In genomic region chr3:195080571-195081141, GRCh38 we compare ENCODE assay signal across 13 cellular contexts.
DNase-seq lines count a peak whose midpoint lies in the region; ATAC-seq and TF ChIP-seq lines count a peak whose summit lies in the region.
"Had no signal": no experiment of that assay in that cellular context is flagged by ENCODE, and none has a peak within 500 bp of the region (broad histone marks: within the 10 kb centered on the region; RNA-seq: fewer than 3 reads in every experiment).

No MANE protein-coding gene starts in this region.

- H2BK120ac ChIP-seq in mesendoderm (ENCODE audit: low read depth, low read length), result no peak overlapping the region

- peak overlapping the region; percentile 64 to 95 (median 83) for H3K4me2 ChIP-seq in BLaER1 treated with 17β-estradiol and CSF1 and Interleukin-3, amounts not matched to agents 10 nM and 100 nM
- no peak overlapping the region for H3K4me2 ChIP-seq in mesendoderm (ENCODE audit: low read length)

- peaks cover 4% of the 10 kb centered on the region for H3K79me1 ChIP-seq in mesendoderm (ENCODE audit: low read length)

- CTCF ChIA-PET in activated CD4-positive, alpha-beta memory T cell treated with anti-CD3 and anti-CD28 coated beads for 36 hours (lab: Charles Lee), result no interaction called here

- H3K36me3 Mint-ChIP-seq in glutamatergic neuron (ENCODE audit: unreplicated experiment), result no peaks in the 10 kb centered on the region
- H3K36me3 Mint-ChIP-seq in activated CD4-positive, alpha-beta memory T cell treated with anti-CD3 and anti-CD28 coated beads for 36 hours, result no peaks in the 10 kb centered on the region

- H4K20me1 ChIP-seq in BLaER1 treated with 17β-estradiol and CSF1 and Interleukin-3, amounts not matched to agents 10 nM and 100 nM, result peaks cover 0 to 23% (median 0%) of the 10 kb centered on the region in 11 experiments; a peak in 7 of 22 replicates

- no peak for ATAC-seq in activated CD4-positive, CD25-positive, alpha-beta regulatory T cell treated with anti-CD3 and anti-CD28 coated beads, Interleukin-2, amount 50 U/mL, for 24 hours

- H2AK5ac ChIP-seq in mesendoderm (ENCODE audit: low read length), result no peak overlapping the region

- peak overlapping the region in 8 of 11 experiments; percentile 24 to 80 (median 74); a peak in 15 of 22 replicates for H3K27ac ChIP-seq in BLaER1 treated with 17β-estradiol and CSF1 and Interleukin-3, amounts not matched to agents 10 nM and 100 nM
- no peak overlapping the region for H3K27ac ChIP-seq in mesendoderm (ENCODE audit: low read depth, low read length)
- H3K27ac ChIP-seq: vagina had no signal

- no peak overlapping the region for H3K4ac ChIP-seq in mesendoderm (ENCODE audit: low read depth, low read length)

- intact Hi-C loops in activated CD4-positive, alpha-beta memory T cell treated with anti-CD3 and anti-CD28 coated beads for 36 hours (cut with micrococcal nuclease), result no loop called here

- no peak overlapping the region for H2BK5ac ChIP-seq in mesendoderm (ENCODE audit: low read length)

- peak; percentile 35 for DNase-seq in NCI-H128 (lab: John Stamatoyannopoulos, UW; ENCODE audit: unreplicated experiment)
- DNase-seq in epithelial cell of proximal tubule (ENCODE audit: low read depth), result peak; percentile 39
- DNase-seq in mesendoderm, result no peak
- no peak for DNase-seq in glutamatergic neuron
- DNase-seq in activated effector memory CD4-positive, alpha-beta T cell treated with Interleukin-2 at 50 U/mL for 16 hours, result no peak
- DNase-seq in activated CD4-positive, alpha-beta memory T cell treated with anti-CD3 and anti-CD28 coated beads for 36 hours, result no peak
- DNase-seq: activated CD4-positive, alpha-beta T cell treated with anti-CD3 and anti-CD28 coated beads for 1 hour; NCI-H82; stimulated activated CD4-positive, alpha-beta T cell treated with anti-CD3 and anti-CD28 coated beads, Interleukin-12 subunit alpha, Interleukin-12 subunit beta, amount 100 ng/mL, for 4 hours had no signal

- peaks cover 36% of the 10 kb centered on the region for H3K4me1 Mint-ChIP-seq in glutamatergic neuron (ENCODE audit: low read depth, unreplicated experiment)
- H3K4me1 Mint-ChIP-seq in activated CD4-positive, alpha-beta memory T cell treated with anti-CD3 and anti-CD28 coated beads for 36 hours (ENCODE audit: low read depth), result no peaks in the 10 kb centered on the region

- H3K4me3 Mint-ChIP-seq in glutamatergic neuron (ENCODE audit: unreplicated experiment), result no peak overlapping the region
- H3K4me3 Mint-ChIP-seq in activated CD4-positive, alpha-beta memory T cell treated with anti-CD3 and anti-CD28 coated beads for 36 hours, result no peak overlapping the region

- peaks cover 62 to 100% (median 100%) of the 10 kb centered on the region in 10 experiments for H3K4me1 ChIP-seq in BLaER1 treated with 17β-estradiol and CSF1 and Interleukin-3, amounts not matched to agents 10 nM and 100 nM
- no peaks in the 10 kb centered on the region for H3K4me1 ChIP-seq in mesendoderm (ENCODE audit: control insufficient read depth, low read depth, low read length)

- peak overlapping the region; percentile 37 for H3K56ac ChIP-seq in mesendoderm (ENCODE audit: low read length)

- H3K27ac Mint-ChIP-seq in glutamatergic neuron (ENCODE audit: unreplicated experiment), result no peak overlapping the region
- no peak overlapping the region for H3K27ac Mint-ChIP-seq in activated CD4-positive, alpha-beta memory T cell treated with anti-CD3 and anti-CD28 coated beads for 36 hours
- H3K27ac Mint-ChIP-seq: activated T-helper 2 cell treated with anti-CD3 and anti-CD28 coated beads, Interferon-gamma antibody, Interleukin-2, Interleukin-4, amounts not matched to agents 10 μg/mL and 5 μg/mL and 100 μg/mL, durations not matched to agents 14 hours and 24 hours and 36 hours had no signal

- H3K18ac ChIP-seq in mesendoderm (ENCODE audit: low read length), result no peak overlapping the region

- H4K8ac ChIP-seq in mesendoderm (ENCODE audit: low read depth, low read length), result no peak overlapping the region

- peaks cover 0 to 10% (median 0%) of the 10 kb centered on the region in 11 experiments; a peak in 1 of 22 replicates for H3K9me3 ChIP-seq in BLaER1 treated with 17β-estradiol and CSF1 and Interleukin-3, amounts not matched to agents 10 nM and 100 nM (replicated peaks in 1 of 11)
- H3K9me3 ChIP-seq: vagina had no signal

- no peak overlapping the region for H2BK15ac ChIP-seq in mesendoderm (replicated peaks; ENCODE audit: low read depth)

- TF ChIP-seq CTCF in epithelial cell of proximal tubule (conservative IDR thresholded peaks at IDR 0.05; ENCODE audit: low read depth, low read length) (no peak), glutamatergic neuron (IDR thresholded peaks at IDR 0.05; ENCODE audit: partially characterized antibody, unreplicated experiment) (no peak)

- peak overlapping the region in 7 of 11 experiments; percentile 3 to 74 (median 49); a peak in 10 of 22 replicates for H3K9ac ChIP-seq in BLaER1 treated with 17β-estradiol and CSF1 and Interleukin-3, amounts not matched to agents 10 nM and 100 nM
- H3K9ac ChIP-seq in mesendoderm (ENCODE audit: low read length), result no peak overlapping the region

- POLR2A ChIA-PET in activated CD4-positive, alpha-beta memory T cell treated with anti-CD3 and anti-CD28 coated beads for 36 hours (lab: Charles Lee), result no interaction called here

- H3K79me2 ChIP-seq in mesendoderm (ENCODE audit: control insufficient read depth, insufficient read depth, low read length), result no peaks in the 10 kb centered on the region

- peak overlapping the region in 2 of 10 experiments; percentile 0 to 7; a peak in 2 of 20 replicates for H3K4me3 ChIP-seq in BLaER1 treated with 17β-estradiol and CSF1 and Interleukin-3, amounts not matched to agents 10 nM and 100 nM
- H3K4me3 ChIP-seq in epithelial cell of proximal tubule (ENCODE audit: low read depth, low read length), result no peak overlapping the region
- H3K4me3 ChIP-seq in mesendoderm (ENCODE audit: low read length), result no peak overlapping the region
- H3K4me3 ChIP-seq: vagina had no signal

- peaks cover 0 to 4% (median 0%) of the 10 kb centered on the region in 11 experiments; a peak in 1 of 22 replicates for H3K27me3 ChIP-seq in BLaER1 treated with 17β-estradiol and CSF1 and Interleukin-3, amounts not matched to agents 10 nM and 100 nM
- no peaks in the 10 kb centered on the region for H3K27me3 ChIP-seq in mesendoderm (ENCODE audit: insufficient read depth, low read length, poor library complexity)
- H3K27me3 ChIP-seq: vagina had no signal

- H3K9me3 Mint-ChIP-seq in glutamatergic neuron (ENCODE audit: unreplicated experiment), result peaks cover 16% of the 10 kb centered on the region
- no peaks in the 10 kb centered on the region for H3K9me3 Mint-ChIP-seq in activated CD4-positive, alpha-beta memory T cell treated with anti-CD3 and anti-CD28 coated beads for 36 hours
- H3K9me3 Mint-ChIP-seq: activated T-helper 2 cell treated with anti-CD3 and anti-CD28 coated beads, Interferon-gamma antibody, Interleukin-2, Interleukin-4, amounts not matched to agents 10 μg/mL and 5 μg/mL and 100 μg/mL, durations not matched to agents 14 hours and 24 hours and 36 hours had no signal

- H3K27me3 Mint-ChIP-seq in glutamatergic neuron (ENCODE audit: unreplicated experiment), result peaks cover 31% of the 10 kb centered on the region
- no peaks in the 10 kb centered on the region for H3K27me3 Mint-ChIP-seq in activated CD4-positive, alpha-beta memory T cell treated with anti-CD3 and anti-CD28 coated beads for 36 hours

- WGBS in mesendoderm (ENCODE audit: extremely low coverage, insufficient coverage, low lambda C conversion rate), result no CpG with 5 or more reads among the region's 16 CpGs

- H3K36me3 ChIP-seq in BLaER1 treated with 17β-estradiol and CSF1 and Interleukin-3, amounts not matched to agents 10 nM and 100 nM, result peaks cover 0 to 3% (median 0%) of the 10 kb centered on the region in 11 experiments; a peak in 1 of 22 replicates
- H3K36me3 ChIP-seq in mesendoderm (ENCODE audit: control insufficient read depth, insufficient read depth, low read length), result no peaks in the 10 kb centered on the region
- H3K36me3 ChIP-seq: vagina had no signal

- H3K23ac ChIP-seq in mesendoderm (ENCODE audit: low read length), result no peak overlapping the region

- H4K5ac ChIP-seq in mesendoderm (ENCODE audit: low read length), result no peak overlapping the region

Comparison
In these comparisons a context has a peak if more than half of its experiments do, and no peak if none do; other contexts are left out.
1. DNase-seq: peak in NCI-H128 (single experiment) and epithelial cell of proximal tubule (single experiment); none in mesendoderm (single experiment), glutamatergic neuron (single experiment), activated effector memory CD4-positive, alpha-beta T cell treated with Interleukin-2 at 50 U/mL for 16 hours (single experiment) and activated CD4-positive, alpha-beta memory T cell treated with anti-CD3 and anti-CD28 coated beads for 36 hours (single experiment).